In genomic region chr21:17818158-17819113, GRCh38 we compare ENCODE assay signal across 8 cellular contexts. TPM values are rescaled to one million over a fixed set of nuclear protein-coding genes. Genes with fewer than 3 reads are reported as not detected.
A peak's percentile ranks its signal among the peaks of the same experiment; 100 is the strongest.
DNase-seq lines count a peak whose midpoint lies in the region; ATAC-seq and TF ChIP-seq lines count a peak whose summit lies in the region.

No MANE protein-coding gene starts in this region.

- DNase-seq in Right ventricle myocardium inferior (ENCODE audit: missing footprints) (peak; percentile 70), cardiac septum (ENCODE audit: low spot score) (no peak), NT2/D1 (ENCODE audit: low read depth, low spot score) (peak; percentile 38), activated T-helper 1 cell treated with Interleukin-2 at 50 U/mL for 16 hours (ENCODE audit: low read depth) (peak; percentile 40), fibroblast of the aortic adventitia (ENCODE audit: low read depth) (peak; percentile 35)

- intact Hi-C loops in Right ventricle myocardium inferior (cut with DNase I) (loop anchor here (2.0 kb wide), 1 partner anchor 82 kb away; no protein-coding TSS in a partner anchor), cardiac septum (cut with DNase I) (loop anchor here (2.0 to 10.0 kb wide), 2 partner anchors 82 to 204 kb away; partner anchors contain the start of gene BTG3)

- no peak for TF ChIP-seq CTCF in fibroblast of the aortic adventitia (IDR thresholded peaks at IDR 0.05; ENCODE audit: insufficient read depth, low read length)

- WGBS in thymus = under 1% methylated on average over 56 of the region's 56 CpGs

- ATAC-seq in Right ventricle myocardium inferior (peak; percentile 37), HG03039 (IDR thresholded peaks at IDR 0.05; ENCODE audit: unreplicated experiment) (peak; percentile 9)

- H3K36me3 ChIP-seq in NT2/D1 (ENCODE audit: insufficient read depth, insufficient read length, low read length) (peaks cover 39% of the 10 kb centered on the region), neuron (ENCODE audit: insufficient read depth, low read length) (peaks cover 27% of the 10 kb centered on the region), thymus (ENCODE audit: control insufficient read depth, insufficient read depth) (peaks cover 10% of the 10 kb centered on the region)

- H3K27me3 ChIP-seq in NT2/D1 (ENCODE audit: insufficient read depth, insufficient read length) (no peaks in the 10 kb centered on the region), neuron (ENCODE audit: insufficient read depth, low read length) (no peaks in the 10 kb centered on the region), thymus (ENCODE audit: control insufficient read depth, insufficient read depth) (no peaks in the 10 kb centered on the region)

- H3K27ac ChIP-seq in thymus (ENCODE audit: low read depth) = peak overlapping the region; percentile 97

- H2AFZ ChIP-seq in neuron (ENCODE audit: low read depth, low read length) = peak overlapping the region; percentile 96

- peak overlapping the region; percentile 94 for H3K9ac ChIP-seq in NT2/D1 (ENCODE audit: insufficient read length, low read depth)

- H3K9me3 ChIP-seq in NT2/D1 (ENCODE audit: insufficient read depth, low read length) (no peaks in the 10 kb centered on the region), neuron (ENCODE audit: low read length) (peaks cover 6% of the 10 kb centered on the region), thymus (ENCODE audit: control insufficient read depth) (no peaks in the 10 kb centered on the region)

- H3K4me3 ChIP-seq in NT2/D1 (ENCODE audit: insufficient read length, low read depth) (peak overlapping the region; percentile 86), fibroblast of the aortic adventitia (ENCODE audit: low read depth, low read length) (peak overlapping the region; percentile 83), neuron (ENCODE audit: low read length) (peak overlapping the region; percentile 78), thymus (ENCODE audit: low read length) (peak overlapping the region; percentile 85)

- no peaks in the 10 kb centered on the region for H3K4me1 ChIP-seq in NT2/D1 (ENCODE audit: insufficient read depth, insufficient read length)
- H3K4me1 ChIP-seq in neuron (ENCODE audit: insufficient read depth, low read length) = peaks cover 15% of the 10 kb centered on the region
- H3K4me1 ChIP-seq in thymus (ENCODE audit: control insufficient read depth, insufficient read depth, low read length) = peaks cover 7% of the 10 kb centered on the region

RNA-seq across cellular contexts. Expression of gene C21orf91, which starts 0.7 kb away (rescaled TPM):
- total RNA-seq in Right ventricle myocardium inferior (6.5 TPM), cardiac septum (21.3 TPM), fibroblast of the aortic adventitia (ENCODE audit: low replicate concordance) (13.1 and 19.4 TPM in 2 replicates)
- polyA plus RNA-seq in thymus = 10.0 TPM
